ENCODE assay signal across 15 cellular contexts in genomic region chr12:3120701-3121100, GRCh38. TPM values are rescaled to one million over a fixed set of nuclear protein-coding genes. Genes with fewer than 3 reads are reported as not detected.
DNase-seq lines count a peak whose midpoint lies in the region; ATAC-seq and TF ChIP-seq lines count a peak whose summit lies in the region.
"Had no signal": no experiment of that assay in that cellular context is flagged by ENCODE, and none has a peak within 500 bp of the region (broad histone marks: within the 10 kb centered on the region; RNA-seq: fewer than 3 reads in every experiment).

No MANE protein-coding gene starts in this region.

- no peak for DNase-seq in body of pancreas
- no peak for DNase-seq in neuronal stem cell (ENCODE audit: low spot score)
- no peak for DNase-seq in tibial artery
- DNase-seq in HK-2 (ENCODE audit: unreplicated experiment) = no peak
- DNase-seq: activated effector memory CD4-positive, alpha-beta T cell treated with anti-CD3 and anti-CD28 coated beads, Interleukin-2, amount 50 U/mL, for 16 hours; cortex of kidney; erythroblast; H9; SHP77 treated with DMSO at 0.1 percent for 48 hours had no signal

- no peak overlapping the region for H3K14ac ChIP-seq in neuronal stem cell (ENCODE audit: low read length)

- H4K8ac ChIP-seq in neuronal stem cell (ENCODE audit: low read depth, low read length) = no peak overlapping the region

- peaks cover 20% of the 10 kb centered on the region for H3K27me3 Mint-ChIP-seq in activated T-helper 17 cell treated with anti-CD3 and anti-CD28 coated beads, Interleukin-2, amount 50 U/mL, for 72 hours

- H3K9me3 ChIP-seq in body of pancreas = no peaks in the 10 kb centered on the region
- no peaks in the 10 kb centered on the region for H3K9me3 ChIP-seq in esophagus (ENCODE audit: control insufficient read depth in 2 of 2, insufficient read depth in 1 of 2, low read depth in 1 of 2, low read length in 1 of 2)
- peaks cover 5 to 7% of the 10 kb centered on the region in 2 donors for H3K9me3 ChIP-seq in neuronal stem cell (replicated peaks in 1 of 2; ENCODE audit: control insufficient read depth in 2 of 2, insufficient read depth in 1 of 2, low read depth in 1 of 2, low read length in 2 of 2)
- peaks cover 0 to 10% (median 0%) of the 10 kb centered on the region in 3 donors for H3K9me3 ChIP-seq in tibial artery

- H3K36me3 ChIP-seq in body of pancreas (replicated peaks in 1 of 2; ENCODE audit: insufficient read depth in 1 of 2, low read depth in 2 of 2) (no peaks in the 10 kb centered on the region), esophagus (ENCODE audit: control insufficient read depth in 2 of 2, insufficient read depth in 2 of 2, low read length in 1 of 2) (peaks cover 0 to 4% of the 10 kb centered on the region in 2 donors), neuronal stem cell (replicated peaks in 1 of 2; ENCODE audit: control insufficient read depth in 2 of 2, insufficient read depth in 2 of 2, low read length in 2 of 2) (no peaks in the 10 kb centered on the region), tibial artery (no peaks in the 10 kb centered on the region)

- no peak overlapping the region for H2AFZ ChIP-seq in neuronal stem cell (ENCODE audit: low read length)

- no peak overlapping the region for H2AK5ac ChIP-seq in neuronal stem cell (ENCODE audit: low read depth, low read length)

- TF ChIP-seq POLR2A in body of pancreas (IDR thresholded peaks at IDR 0.05) = no peak

- H2BK12ac ChIP-seq in neuronal stem cell (ENCODE audit: low read length) = no peak overlapping the region

- H2BK120ac ChIP-seq in neuronal stem cell (ENCODE audit: low read depth, low read length) = peak overlapping the region; percentile 37

- peak overlapping the region; percentile 54 for H3K18ac ChIP-seq in neuronal stem cell (ENCODE audit: low read length)

- H3K23ac ChIP-seq in neuronal stem cell (ENCODE audit: low read depth, low read length, poor library complexity) = peak overlapping the region; percentile 75

- H4K91ac ChIP-seq in neuronal stem cell (ENCODE audit: low read depth, low read length, poor library complexity) = no peak overlapping the region

- H3K4me3 ChIP-seq in body of pancreas (no peak overlapping the region), esophagus (ENCODE audit: low read depth in 1 of 2, low read length in 2 of 2) (no peak overlapping the region), neuronal stem cell (ENCODE audit: low read length in 2 of 2) (no peak overlapping the region), tibial artery (no peak overlapping the region)

- WGBS in body of pancreas, 2 donors = 88 to 94% methylated on average over 2 to 5 of the region's 5 CpGs
- 64 to 71% methylated on average over 5 of the region's 5 CpGs for WGBS in esophagus, 2 donors
- no CpG with 5 or more reads among the region's 5 CpGs for WGBS in neuronal stem cell (ENCODE audit: extremely low coverage in 2 of 2, insufficient read length in 2 of 2, insufficient replicate concordance in 1 of 2), 2 donors

- H3K4me1 Mint-ChIP-seq in activated T-helper 17 cell treated with anti-CD3 and anti-CD28 coated beads, Interleukin-2, amount 50 U/mL, for 72 hours = no peaks in the 10 kb centered on the region
- H3K4me1 Mint-ChIP-seq: B cell had no signal

- H3K4ac ChIP-seq in neuronal stem cell (ENCODE audit: low read length) = no peak overlapping the region

- no peaks in the 10 kb centered on the region for H3K27me3 ChIP-seq in body of pancreas
- H3K27me3 ChIP-seq in esophagus (ENCODE audit: control insufficient read depth in 1 of 2, insufficient read depth in 2 of 2, low read length in 2 of 2) = no peaks in the 10 kb centered on the region
- H3K27me3 ChIP-seq in neuronal stem cell (ENCODE audit: control insufficient read depth in 3 of 3, insufficient read depth in 3 of 3, low read depth in 1 of 3, low read length in 3 of 3) = no peaks in the 10 kb centered on the region
- peaks cover 0 to 3% of the 10 kb centered on the region in 2 donors for H3K27me3 ChIP-seq in tibial artery

- H3K27ac Mint-ChIP-seq in activated T-helper 17 cell treated with anti-CD3 and anti-CD28 coated beads, Interleukin-2, amount 50 U/mL, for 72 hours = no peak overlapping the region
- H3K27ac Mint-ChIP-seq: B cell had no signal

- H3K79me1 ChIP-seq in neuronal stem cell (ENCODE audit: low read depth, low read length) = no peaks in the 10 kb centered on the region

- H3K9ac ChIP-seq in neuronal stem cell (ENCODE audit: low read depth, low read length, poor library complexity) = peak overlapping the region; percentile 9

- H3K27ac ChIP-seq in body of pancreas = peak overlapping the region; percentile 58 to 81 (median 66)
- peak overlapping the region; percentile 61 to 77 for H3K27ac ChIP-seq in esophagus (ENCODE audit: low read depth in 2 of 2, low read length in 1 of 2)
- no peak overlapping the region for H3K27ac ChIP-seq in neuronal stem cell (replicated peaks; ENCODE audit: low read length)
- peak overlapping the region; percentile 87 to 89 for H3K27ac ChIP-seq in tibial artery

- H3K4me1 ChIP-seq in body of pancreas (peaks cover 38% of the 10 kb centered on the region), esophagus (ENCODE audit: control insufficient read depth in 2 of 2, insufficient read depth in 2 of 2, low read length in 1 of 2) (peaks cover 5 to 24% of the 10 kb centered on the region in 2 donors), neuronal stem cell (ENCODE audit: control insufficient read depth in 2 of 2, insufficient read depth in 1 of 2, low read depth in 1 of 2, low read length in 2 of 2) (peaks cover 7 to 24% of the 10 kb centered on the region in 2 donors), tibial artery (peaks cover 0 to 53% (median 42%) of the 10 kb centered on the region in 4 donors)

- no peak for ATAC-seq in body of pancreas
- ATAC-seq in GM21526 (IDR thresholded peaks at IDR 0.05; ENCODE audit: low FRiP score, unreplicated experiment) = no peak
- ATAC-seq in activated T-helper 17 cell treated with anti-CD3 and anti-CD28 coated beads, Interleukin-2, amount 50 U/mL, for 72 hours (replicated peaks) = no peak
- ATAC-seq: activated CD4-positive, CD25-positive, alpha-beta regulatory T cell treated with anti-CD3 and anti-CD28 coated beads, Interleukin-2, amount 50 U/mL, for 24 hours had no signal

- no peak overlapping the region for H3K4me2 ChIP-seq in neuronal stem cell (ENCODE audit: insufficient read depth, low read length, poor library complexity, severe bottlenecking)

- H2BK15ac ChIP-seq in neuronal stem cell (ENCODE audit: low read length) = peak overlapping the region; percentile 30

- H3K9me3 Mint-ChIP-seq in activated T-helper 17 cell treated with anti-CD3 and anti-CD28 coated beads, Interleukin-2, amount 50 U/mL, for 72 hours = no peaks in the 10 kb centered on the region
- H3K9me3 Mint-ChIP-seq: H9 had no signal

- H3K4me3 Mint-ChIP-seq in activated T-helper 17 cell treated with anti-CD3 and anti-CD28 coated beads, Interleukin-2, amount 50 U/mL, for 72 hours = no peak overlapping the region
- H3K4me3 Mint-ChIP-seq: B cell, H9 had no signal

- no peaks in the 10 kb centered on the region for H3K36me3 Mint-ChIP-seq in activated T-helper 17 cell treated with anti-CD3 and anti-CD28 coated beads, Interleukin-2, amount 50 U/mL, for 72 hours (ENCODE audit: low read depth)

- intact Hi-C loops in body of pancreas (cut with DNase I) (no loop called here), tibial artery (cut with DNase I; ENCODE audit: low total_unique reads) (no loop called here)

- TF ChIP-seq CTCF in body of pancreas (IDR thresholded peaks at IDR 0.05) (no peak), tibial artery (IDR thresholded peaks at IDR 0.05) (no peak)

- H2BK5ac ChIP-seq in neuronal stem cell (ENCODE audit: low read length) = no peak overlapping the region

RNA-seq across cellular contexts. Expression of gene TSPAN9, which starts 43.5 kb away (rescaled TPM):
- 10 to 100 TPM; 14.0 to 18.5 TPM for total RNA-seq in body of pancreas
- 1 to 10 TPM; 8.2 to 9.2 TPM for polyA plus RNA-seq in esophagus
- polyA plus RNA-seq in neuronal stem cell (2013, experiment 1 of 2) = 12.5 TPM
- polyA plus RNA-seq in neuronal stem cell (2013, experiment 2 of 2) = 12.5 TPM
- 1 to 10 TPM in 1 of 2 donors, under 1 TPM in 1; 0.65 to 2.7 TPM for total RNA-seq in activated T-helper 17 cell treated with anti-CD3 and anti-CD28 coated beads, Interleukin-2, amount 50 U/mL, for 72 hours
- total RNA-seq: T-helper 2 cell treated with Interferon-gamma antibody and Interleukin-4, amounts not matched to agents 100 ng/mL and 5 ng/mL, for 36 hours had no signal

Comparison
In these comparisons a context has a peak if more than half of its experiments do, and no peak if none do; other contexts are left out.
1. RNA of gene TSPAN9, which starts 43.5 kb away (total RNA-seq): 14.0 to 18.5 TPM in body of pancreas; 0.65 to 2.7 TPM in activated T-helper 17 cell treated with anti-CD3 and anti-CD28 coated beads, Interleukin-2, amount 50 U/mL, for 72 hours; every median in the first group is over 4 times any median in the second.